1 cellular context compared by ENCODE assay signal in genomic region chr6:157513004-157513603, GRCh38.
TF ChIP-seq lines count a peak whose summit lies in the region.

No MANE protein-coding gene starts in this region.

TF ChIP-seq in HepG2, 621 proteins besides CTCF, POLR2A, EP300 and RAD21 (continued from another document and continues in another):
- TF ChIP-seq SMARCE1 (IDR thresholded peaks at IDR 0.05; ENCODE audit: borderline replicate concordance) = no peak
- TF ChIP-seq PHF21A (CRISPR knock-in tag; IDR thresholded peaks at IDR 0.05) = peak; percentile 75
- no peak for TF ChIP-seq ZNF510 (CRISPR knock-in tag; IDR thresholded peaks at IDR 0.05; ENCODE audit: low read depth)
- no peak for TF ChIP-seq ZNF326 (CRISPR knock-in tag; IDR thresholded peaks at IDR 0.05; ENCODE audit: borderline replicate concordance)
- peak; percentile 76; the same call in 1 of the 2 replicates for TF ChIP-seq ZNF792 (CRISPR knock-in tag; IDR thresholded peaks at IDR 0.05)
- TF ChIP-seq BCL3 (CRISPR knock-in tag; IDR thresholded peaks at IDR 0.05) = no peak
- TF ChIP-seq RFX1 (IDR thresholded peaks at IDR 0.05) = no peak
- TF ChIP-seq ZNF441 (CRISPR knock-in tag; IDR thresholded peaks at IDR 0.05; ENCODE audit: borderline replicate concordance) = 0 out of 2 replicates have a peak, but pooled peaks have one; percentile 21
- TF ChIP-seq ZNF333 (CRISPR knock-in tag; IDR thresholded peaks at IDR 0.05; ENCODE audit: borderline replicate concordance) = no peak
- no peak for TF ChIP-seq GLMP (CRISPR knock-in tag; IDR thresholded peaks at IDR 0.05; ENCODE audit: borderline replicate concordance)
- TF ChIP-seq NR2F2 (IDR thresholded peaks at IDR 0.05; ENCODE audit: borderline replicate concordance, low read depth) = peak; percentile 72
- TF ChIP-seq HNF4A (CRISPR knock-in tag; IDR thresholded peaks at IDR 0.05) = peak; percentile 77
- no peak for TF ChIP-seq CREBL2 (CRISPR knock-in tag; IDR thresholded peaks at IDR 0.05; ENCODE audit: borderline replicate concordance)
- 0 out of 2 replicates have a peak, but pooled peaks have one; percentile 37 for TF ChIP-seq DMAP1 (CRISPR knock-in tag; IDR thresholded peaks at IDR 0.05)
- TF ChIP-seq ARNTL (CRISPR knock-in tag; IDR thresholded peaks at IDR 0.05) = peak; percentile 78; the same call in 1 of the 2 replicates
- TF ChIP-seq GABPA (IDR thresholded peaks at IDR 0.05; ENCODE audit: low read depth, low read length) = no peak
- TF ChIP-seq GABPA (CRISPR knock-in tag; IDR thresholded peaks at IDR 0.05; ENCODE audit: low read depth) = peak; percentile 54; the same call in 1 of the 2 replicates
- TF ChIP-seq GPN1 (CRISPR knock-in tag; IDR thresholded peaks at IDR 0.05; ENCODE audit: borderline replicate concordance) = no peak
- TF ChIP-seq ZBTB7B (CRISPR knock-in tag; IDR thresholded peaks at IDR 0.05) = no peak
- no peak for TF ChIP-seq MATR3 (CRISPR knock-in tag; IDR thresholded peaks at IDR 0.05)
- no peak; the same call in 1 of the 2 replicates for TF ChIP-seq YEATS4 (CRISPR knock-in tag; IDR thresholded peaks at IDR 0.05; ENCODE audit: borderline replicate concordance)
- TF ChIP-seq MBNL3 (CRISPR knock-in tag; conservative IDR thresholded peaks at IDR 0.05) = no peak
- TF ChIP-seq NCOA2 (CRISPR knock-in tag; IDR thresholded peaks at IDR 0.05) = peak; percentile 76
- TF ChIP-seq KIAA2018 (CRISPR knock-in tag; IDR thresholded peaks at IDR 0.05; ENCODE audit: borderline replicate concordance) = no peak
- TF ChIP-seq ZNF841 (CRISPR knock-in tag; IDR thresholded peaks at IDR 0.05; ENCODE audit: borderline replicate concordance) = no peak
- TF ChIP-seq CHD2 (IDR thresholded peaks at IDR 0.05; ENCODE audit: low read depth, low read length) = no peak
- TF ChIP-seq ZNF577 (CRISPR knock-in tag; IDR thresholded peaks at IDR 0.05; ENCODE audit: borderline replicate concordance, low read depth) = no peak
- TF ChIP-seq HCFC1 (IDR thresholded peaks at IDR 0.05; ENCODE audit: low read depth, low read length) = no peak
- TF ChIP-seq NCOA1 (CRISPR knock-in tag; IDR thresholded peaks at IDR 0.05) = no peak
- no peak for TF ChIP-seq ZNF354B (CRISPR knock-in tag; IDR thresholded peaks at IDR 0.05)
- no peak for TF ChIP-seq CENPT (CRISPR knock-in tag; IDR thresholded peaks at IDR 0.05; ENCODE audit: low read depth)
- no peak for TF ChIP-seq TCF12 (IDR thresholded peaks at IDR 0.05)
- peak; percentile 45; the same call in 1 of the 2 replicates for TF ChIP-seq TCF12 (CRISPR knock-in tag; IDR thresholded peaks at IDR 0.05)
- no peak for TF ChIP-seq ZNF777 (CRISPR knock-in tag; IDR thresholded peaks at IDR 0.05)
- TF ChIP-seq HINFP (CRISPR knock-in tag; IDR thresholded peaks at IDR 0.05; ENCODE audit: low read depth) = peak; percentile 67; the same call in 1 of the 2 replicates
- peak; percentile 55; the same call in 1 of the 2 replicates for TF ChIP-seq JUN (CRISPR knock-in tag; IDR thresholded peaks at IDR 0.05)
- no peak for TF ChIP-seq ATF6 (CRISPR knock-in tag; conservative IDR thresholded peaks at IDR 0.05)
- TF ChIP-seq KDM6A (CRISPR knock-in tag; IDR thresholded peaks at IDR 0.05; ENCODE audit: low read depth) = peak; percentile 83
- TF ChIP-seq ZFAT (CRISPR knock-in tag; conservative IDR thresholded peaks at IDR 0.05) = no peak
- no peak for TF ChIP-seq SCMH1 (CRISPR knock-in tag; IDR thresholded peaks at IDR 0.05; ENCODE audit: borderline replicate concordance)
- peak; percentile 70 for TF ChIP-seq ZNF501 (CRISPR knock-in tag; IDR thresholded peaks at IDR 0.05)
- no peak for TF ChIP-seq FLYWCH1 (CRISPR knock-in tag; IDR thresholded peaks at IDR 0.05)
- TF ChIP-seq MEF2D (CRISPR knock-in tag; IDR thresholded peaks at IDR 0.05) = peak; percentile 54; the same call in 1 of the 2 replicates
- no peak for TF ChIP-seq SATB2 (CRISPR knock-in tag; IDR thresholded peaks at IDR 0.05)
- TF ChIP-seq SIN3B (IDR thresholded peaks at IDR 0.05; ENCODE audit: low read length) = no peak
- TF ChIP-seq THAP9 (CRISPR knock-in tag; IDR thresholded peaks at IDR 0.05; ENCODE audit: borderline replicate concordance) = no peak
- no peak for TF ChIP-seq NFE2 (CRISPR knock-in tag; IDR thresholded peaks at IDR 0.05)
- TF ChIP-seq UBTF (CRISPR knock-in tag; IDR thresholded peaks at IDR 0.05) = peak; percentile 37; the same call in 1 of the 2 replicates
- TF ChIP-seq GTF2F1 (IDR thresholded peaks at IDR 0.05; ENCODE audit: low read length) = no peak
